In genomic region chr6:166278579-166279392, GRCh38 we compare ENCODE assay signal across 29 cellular contexts. TPM values are rescaled to one million over a fixed set of nuclear protein-coding genes. Genes with fewer than 3 reads are reported as not detected.
"Had no signal": no experiment of that assay in that cellular context is flagged by ENCODE, and none has a peak within 500 bp of the region (broad histone marks: within the 10 kb centered on the region; RNA-seq: fewer than 3 reads in every experiment).

No MANE protein-coding gene starts in this region.

- FAIRE-seq: keratinocyte, small intestine had no signal

- H3K27me3 ChIP-seq: ovary, upper lobe of left lung had no signal

- ATAC-seq: activated naive CD8-positive, alpha-beta T cell treated with anti-CD3 and anti-CD28 coated beads, Interleukin-2, amount 50 U/mL, for 24 hours; activated T-cell treated with anti-CD3 and anti-CD28 coated beads, Interleukin-2, amount 50 U/mL, for 4 hours; esophagus mucosa; left colon; stimulated activated memory B cell treated with anti-CD40 and anti-IgM and Interleukin-4, amounts not matched to agents 10 μg/mL and 1 μg/mL and 100 μg/mL, for 72 hours; stimulated activated naive CD8-positive, alpha-beta T cell treated with anti-CD3 and anti-CD28 coated beads, Interleukin-15, amount 100 ng/mL, for 72 hours had no signal

- H3K27ac ChIP-seq: breast epithelium, neutrophil, ovary, prostate gland, sigmoid colon, upper lobe of left lung, WERI-Rb-1 had no signal

- H3K4me1 ChIP-seq: breast epithelium, prostate gland had no signal

- H3K9me3 ChIP-seq: breast epithelium, neutrophil, ovary, prostate gland, sigmoid colon, upper lobe of left lung had no signal

- DNase-seq: activated CD4-positive, alpha-beta memory T cell treated with anti-CD3 and anti-CD28 coated beads for 36 hours; activated CD4-positive, alpha-beta T cell treated with anti-CD3 and anti-CD28 coated beads, Interleukin-2, amount 10 ng/mL, durations not matched to agents 24 days and 14 days; activated CD4-positive, CD25-positive, alpha-beta regulatory T cell treated with anti-CD3 and anti-CD28 coated beads, Interleukin-2, amount 50 U/mL, for 72 hours; activated gamma-delta T cell treated with Interleukin-2 at 50 U/mL for 16 hours; activated naive CD8-positive, alpha-beta T cell treated with anti-CD3 and anti-CD28 coated beads, Interleukin-2, amount 50 U/mL, for 24 hours; activated T-cell treated with anti-CD3 and anti-CD28 coated beads, Interleukin-2, amount 50 U/mL, for 4 hours; amygdala; endodermal cell; foreskin fibroblast; hippocampal formation; left colon; ovary; retina; sigmoid colon; small intestine; stimulated activated CD4-positive, alpha-beta T cell treated with anti-CD3 and anti-CD28 coated beads, Interleukin-4, amount 100 ng/mL, for 24 hours; stimulated activated naive CD8-positive, alpha-beta T cell treated with anti-CD3 and anti-CD28 coated beads, Interleukin-15, amount 100 ng/mL, for 72 hours; substantia nigra; T-helper 9 cell; upper lobe of left lung; WERI-Rb-1 had no signal

- H3K4me3 ChIP-seq: breast epithelium, ovary, prostate gland, sigmoid colon, upper lobe of left lung had no signal

- H3K36me3 ChIP-seq: breast epithelium, neutrophil, ovary, prostate gland, sigmoid colon, upper lobe of left lung, WERI-Rb-1 had no signal

RNA-seq across cellular contexts. Expression of gene PRR18, which starts 29.4 kb away (rescaled TPM):
- total RNA-seq: activated CD4-positive, alpha-beta T cell treated with anti-CD3 and anti-CD28 coated beads, Interleukin-2, amount 10 ng/mL, durations not matched to agents 24 days and 14 days; activated T-helper 17 cell treated with anti-CD3 and anti-CD28 coated beads, Interleukin-2, amount 50 U/mL, for 72 hours; left colon; mucosa of gallbladder had no signal
- polyA plus RNA-seq: keratinocyte had no signal
